10 cellular contexts compared by ENCODE assay signal in the genomic region with DNA sequence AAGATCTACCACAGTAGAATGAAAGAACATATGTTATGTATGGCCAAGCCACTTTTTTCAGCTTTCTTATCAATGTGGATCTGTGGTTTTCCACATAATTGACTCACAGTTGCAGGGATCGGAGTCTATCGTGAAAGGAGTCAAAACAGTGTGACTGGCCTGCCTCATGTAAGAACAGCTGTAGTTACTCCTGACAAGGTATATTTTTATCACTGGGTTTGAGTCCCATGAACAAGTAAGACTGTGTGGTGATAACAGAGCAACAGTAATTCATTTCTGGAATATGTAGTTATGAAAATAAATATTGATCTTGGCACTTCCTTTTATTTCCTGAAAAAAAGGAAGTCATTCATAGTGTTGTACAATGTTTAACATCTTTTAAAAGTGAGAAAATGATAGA.
A peak's percentile ranks its signal among the peaks of the same experiment; 100 is the strongest.
DNase-seq lines count a peak whose midpoint lies in the region; ATAC-seq, FAIRE-seq and TF ChIP-seq lines count a peak whose summit lies in the region.
"Had no signal": no experiment of that assay in that cellular context is flagged by ENCODE, and none has a peak within 500 bp of the region (broad histone marks: within the 10 kb centered on the region; RNA-seq: fewer than 3 reads in every experiment).

No MANE protein-coding gene starts in this region.

- no peak for ATAC-seq in HG03469 (IDR thresholded peaks at IDR 0.05; ENCODE audit: unreplicated experiment)

- FAIRE-seq in GM12892 (lab: Jason Lieb, UNC) = peak; percentile 17

- in situ Hi-C loops in astrocyte of the spinal cord (cut with HindIII; ENCODE audit: low sequenced_read_pairs) = no loop called here

- no peak for TF ChIP-seq POLR2A in GM12892 (IDR thresholded peaks at IDR 0.05; ENCODE audit: low read depth, low read length)

- H3K4me3 ChIP-seq in astrocyte of the spinal cord (ENCODE audit: low read depth, low read length) = no peak overlapping the region

- TF ChIP-seq CTCF in astrocyte of the spinal cord (IDR thresholded peaks at IDR 0.05; ENCODE audit: low read depth, low read length) = no peak

- DNase-seq in GM12892 (ENCODE audit: insufficient read length) (no peak), LoVo (ENCODE audit: low spot score) (peak; percentile 24), astrocyte of the spinal cord (ENCODE audit: low read depth, low spot score) (peak; percentile 64), lung microvascular endothelial cell (ENCODE audit: low read depth in 2 of 2) (peak; percentile 40 to 43), NCI-H2029 treated with DMSO at 0.1 percent for 48 hours (lab: John Stamatoyannopoulos, UW) (no peak), SHP77 treated with DMSO at 0.1 percent for 48 hours (lab: John Stamatoyannopoulos, UW) (no peak)
- DNase-seq: activated B cell treated with CpG ODN at 0.5 μM for 24 hours, endodermal cell, NCI-H524 treated with DMSO at 0.1 percent for 48 hours had no signal

Comparison
In these comparisons a context has a peak if more than half of its experiments do, and no peak if none do; other contexts are left out.
1. DNase-seq: peak in LoVo (single experiment), astrocyte of the spinal cord (single experiment) and lung microvascular endothelial cell (2 of 2); none in GM12892 (single experiment), NCI-H2029 treated with DMSO at 0.1 percent for 48 hours (single experiment) and SHP77 treated with DMSO at 0.1 percent for 48 hours (single experiment).